8 cellular contexts compared by ENCODE assay signal in the genomic region with DNA sequence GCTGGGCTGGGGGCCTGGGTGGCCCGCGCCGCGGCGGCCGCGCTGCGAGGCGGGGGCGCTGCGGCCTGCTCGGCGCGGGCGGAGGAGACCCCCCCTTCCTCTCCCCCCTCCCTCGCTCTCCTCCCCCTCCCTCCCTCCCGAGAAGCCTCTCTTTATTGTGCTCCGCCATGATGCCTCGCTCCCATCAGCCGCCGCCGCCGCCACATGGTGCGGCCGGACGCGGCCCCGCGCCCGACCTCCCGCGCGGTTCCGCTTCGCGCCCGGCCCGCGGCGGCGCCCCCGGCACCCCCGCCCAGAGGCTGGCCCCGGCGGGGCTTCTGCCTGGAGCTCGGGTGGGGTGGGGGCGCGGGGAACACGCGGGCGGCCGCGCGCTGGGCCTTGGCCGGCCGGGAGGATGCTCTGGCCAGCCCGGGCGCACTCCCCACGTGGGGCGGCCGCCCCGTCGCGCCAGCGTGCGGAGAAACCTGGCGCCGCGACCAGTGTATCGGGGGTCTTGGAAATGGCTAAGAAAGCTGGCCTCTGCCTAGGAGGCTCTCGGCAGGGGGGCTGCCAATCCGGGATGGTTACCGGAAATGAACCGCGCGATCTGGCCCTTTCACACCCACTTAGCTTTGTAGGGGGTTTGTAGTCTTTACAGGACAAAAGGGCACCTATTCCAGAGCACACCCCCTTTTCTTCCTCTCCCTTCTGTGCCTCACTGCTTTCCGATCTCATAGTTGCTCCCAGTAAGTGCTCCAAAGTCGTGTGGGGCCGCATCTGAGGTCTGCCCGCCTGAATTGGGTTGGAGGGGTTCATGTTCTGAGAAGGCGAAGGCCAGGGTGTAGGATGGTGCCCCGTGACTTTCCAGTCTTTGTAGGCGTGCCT. TPM values are rescaled to one million over a fixed set of nuclear protein-coding genes. Genes with fewer than 3 reads are reported as not detected.
DNase-seq lines count a peak whose midpoint lies in the region; TF ChIP-seq lines count a peak whose summit lies in the region.

No MANE protein-coding gene starts in this region.

- H3K4me3 ChIP-seq in epithelial cell of esophagus (ENCODE audit: low read length), result peak overlapping the region; percentile 81
- H3K4me3 ChIP-seq in muscle layer of duodenum (ENCODE audit: low read depth in 1 of 2, low read length in 2 of 2), result peak overlapping the region; percentile 84 to 87

- no peaks in the 10 kb centered on the region for H3K27me3 ChIP-seq in muscle layer of duodenum (ENCODE audit: low read depth, low read length)

- peaks cover 25 to 28% of the 10 kb centered on the region in 2 donors for H3K36me3 ChIP-seq in muscle layer of duodenum (ENCODE audit: control insufficient read depth in 1 of 2, insufficient read depth in 2 of 2, low read length in 2 of 2)

- TF ChIP-seq CTCF in epithelial cell of esophagus (IDR thresholded peaks at IDR 0.05; ENCODE audit: insufficient read depth, low read depth, low read length, missing control alignments), result no peak

- peak overlapping the region; percentile 84 for H3K27ac ChIP-seq in muscle layer of duodenum (ENCODE audit: low read length)

- no peaks in the 10 kb centered on the region for H3K9me3 ChIP-seq in muscle layer of duodenum (ENCODE audit: control insufficient read depth in 1 of 2, low read length in 2 of 2)

- peaks cover 9 to 25% of the 10 kb centered on the region in 2 donors for H3K4me1 ChIP-seq in muscle layer of duodenum (ENCODE audit: control insufficient read depth in 1 of 2, insufficient read depth in 2 of 2, low read length in 2 of 2)

- DNase-seq in SKM-1 treated with dmso at 0.1 percent for 144 hours (lab: John Stamatoyannopoulos, UW; ENCODE audit: unreplicated experiment) (peak; percentile 14), SKM-1 (lab: John Stamatoyannopoulos, UW; ENCODE audit: unreplicated experiment) (no peak), NCI-H146 treated with DMSO at 0.1 percent for 48 hours (lab: John Stamatoyannopoulos, UW; ENCODE audit: unreplicated experiment) (peak; percentile 16), epithelial cell of esophagus (ENCODE audit: low read depth) (peak; percentile 33), superior temporal gyrus (ENCODE audit: extremely low spot score) (peak; percentile 24), A172 (ENCODE audit: low spot score) (no peak)
- peak; percentile 77 for DNase-seq in activated CD8-positive, alpha-beta memory T cell treated with anti-CD3 and anti-CD28 coated beads for 24 hours

RNA-seq across cellular contexts. Expression of gene SET, which starts 1.0 kb away (rescaled TPM):
- total RNA-seq in A172 (2014; rRNA removed; shearing (Covaris generic)), result 1,187 and 1,647 TPM in 2 replicates

RNA-seq across cellular contexts. Expression of gene PKN3, which starts 12.3 kb away (rescaled TPM):
- total RNA-seq in A172 (2014; rRNA removed; shearing (Covaris generic)), result 16.6 and 18.1 TPM in 2 replicates

RNA-seq across cellular contexts. Expression of gene DYNC2I2, which starts 33.4 kb away (rescaled TPM):
- 239 and 244 TPM in 2 replicates for total RNA-seq in A172 (2014; rRNA removed; shearing (Covaris generic))

RNA-seq across cellular contexts. Expression of gene ZDHHC12, which starts 33.9 kb away (rescaled TPM):
- 153 and 193 TPM in 2 replicates for total RNA-seq in A172 (2014; rRNA removed; shearing (Covaris generic))

Comparison
In these comparisons a context has a peak if more than half of its experiments do, and no peak if none do; other contexts are left out.
1. DNase-seq: peak in SKM-1 treated with dmso at 0.1 percent for 144 hours (single experiment), NCI-H146 treated with DMSO at 0.1 percent for 48 hours (single experiment), activated CD8-positive, alpha-beta memory T cell treated with anti-CD3 and anti-CD28 coated beads for 24 hours (single experiment), epithelial cell of esophagus (single experiment) and superior temporal gyrus (single experiment); none in SKM-1 (single experiment) and A172 (single experiment).